12 cellular contexts compared by ENCODE assay signal in the genomic region with DNA sequence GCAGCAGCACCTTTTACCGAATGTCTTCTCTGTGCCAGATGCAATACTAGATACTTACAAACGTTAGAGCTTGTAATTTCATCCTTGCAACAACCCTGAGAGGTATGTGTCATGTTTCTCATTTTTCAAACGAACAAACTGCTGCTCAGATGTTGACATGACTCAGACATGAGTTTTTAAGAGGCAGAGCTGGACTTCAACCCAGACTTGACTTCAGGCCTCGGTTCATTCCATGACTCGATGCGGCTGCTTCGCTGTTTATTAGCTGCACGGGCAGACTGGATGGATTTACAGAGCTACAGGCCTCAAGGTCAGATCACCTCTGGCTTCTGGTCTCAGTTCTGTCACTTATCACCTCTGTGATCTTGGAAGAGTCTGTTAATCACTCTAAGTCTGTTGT.
DNase-seq lines count a peak whose midpoint lies in the region; ATAC-seq and TF ChIP-seq lines count a peak whose summit lies in the region.
"Had no signal": no experiment of that assay in that cellular context is flagged by ENCODE, and none has a peak within 500 bp of the region (broad histone marks: within the 10 kb centered on the region; RNA-seq: fewer than 3 reads in every experiment).

No MANE protein-coding gene starts in this region.

- no peaks in the 10 kb centered on the region for H3K36me3 ChIP-seq in tibial artery
- H3K36me3 ChIP-seq: suprapubic skin had no signal

- ATAC-seq in foreskin keratinocyte (peak; percentile 76), HG03196 (IDR thresholded peaks at IDR 0.05; ENCODE audit: unreplicated experiment) (no peak)

- H3K9me3 ChIP-seq in tibial artery = no peaks in the 10 kb centered on the region

- H3K27ac ChIP-seq in foreskin keratinocyte (no peak overlapping the region), tibial artery (no peak overlapping the region)

- H3K4me1 ChIP-seq in foreskin keratinocyte (no peaks in the 10 kb centered on the region), tibial artery (peaks cover 0 to 29% (median 0%) of the 10 kb centered on the region in 4 donors)

- no peaks in the 10 kb centered on the region for H3K27me3 ChIP-seq in foreskin keratinocyte
- no peaks in the 10 kb centered on the region for H3K27me3 ChIP-seq in tibial artery
- H3K27me3 ChIP-seq: suprapubic skin had no signal

- TF ChIP-seq CTCF in foreskin keratinocyte (conservative IDR thresholded peaks at IDR 0.05) (no peak), retinal pigment epithelial cell (conservative IDR thresholded peaks at IDR 0.05; ENCODE audit: low read depth, low read length) (no peak), tibial artery (IDR thresholded peaks at IDR 0.05) (no peak)

- intact Hi-C loops in tibial artery (cut with DNase I; ENCODE audit: low total_unique reads) = no loop called here

- DNase-seq in GM04503 (ENCODE audit: low read depth) (peak; percentile 33), SK-N-DZ (ENCODE audit: low spot score) (peak; percentile 64), foreskin keratinocyte (peak; percentile 27 to 67), retinal pigment epithelial cell (ENCODE audit: low read depth) (peak; percentile 25), hypothalamus (lab: John Stamatoyannopoulos, UW) (no peak), GM19240 (ENCODE audit: insufficient read length, low spot score) (no peak), tibial artery (no peak)
- DNase-seq: CD8-positive, alpha-beta memory T cell; NCI-H446 treated with DMSO at 0.1 percent for 48 hours; RPMI8226 had no signal

- H3K4me3 ChIP-seq in retinal pigment epithelial cell (ENCODE audit: low read length) = no peak overlapping the region
- H3K4me3 ChIP-seq in tibial artery = no peak overlapping the region
- H3K4me3 ChIP-seq: suprapubic skin had no signal

Comparison
In these comparisons a context has a peak if more than half of its experiments do, and no peak if none do; other contexts are left out.
1. DNase-seq: peak in GM04503 (single experiment), SK-N-DZ (single experiment), foreskin keratinocyte (2 of 2) and retinal pigment epithelial cell (single experiment); none in hypothalamus (0 of 51), GM19240 (single experiment) and tibial artery (0 of 2).